Comparison of ENCODE assay signal across 9 cellular contexts in genomic region chr13:52921194-52921593, GRCh38.
A peak's percentile ranks its signal among the peaks of the same experiment; 100 is the strongest.
DNase-seq lines count a peak whose midpoint lies in the region; ATAC-seq, FAIRE-seq and TF ChIP-seq lines count a peak whose summit lies in the region.
"Had no signal": no experiment of that assay in that cellular context is flagged by ENCODE, and none has a peak within 500 bp of the region (broad histone marks: within the 10 kb centered on the region; RNA-seq: fewer than 3 reads in every experiment).

No MANE protein-coding gene starts in this region.

- TF ChIP-seq CTCF in ovary (IDR thresholded peaks at IDR 0.05) (no peak), foreskin keratinocyte (conservative IDR thresholded peaks at IDR 0.05) (no peak), WTC11 (IDR thresholded peaks at IDR 0.05) (no peak)

- TF ChIP-seq POLR2A in ovary (IDR thresholded peaks at IDR 0.05), result no peak

- TF ChIP-seq EP300 in ovary (IDR thresholded peaks at IDR 0.05), result no peak

- DNase-seq in GM18507 (ENCODE audit: extremely low spot score, insufficient read length, low read depth) (peak; percentile 11), ovary (no peak), foreskin keratinocyte (no peak), WTC11 (ENCODE audit: low spot score) (no peak)
- DNase-seq in activated naive CD4-positive, alpha-beta T cell (lab: John Stamatoyannopoulos, UW), result no peak
- DNase-seq: T1000 had no signal

- ATAC-seq in GM21526 (IDR thresholded peaks at IDR 0.05; ENCODE audit: low FRiP score, unreplicated experiment) (peak; percentile 99), HG03378 (IDR thresholded peaks at IDR 0.05; ENCODE audit: unreplicated experiment) (peak; percentile 99), esophagus mucosa (peak; percentile 49), foreskin keratinocyte (no peak), WTC11 (no peak)

- peaks cover 15% of the 10 kb centered on the region for H3K9me3 Mint-ChIP-seq in WTC11

- CTCF ChIA-PET in WTC11 (lab: Charles Lee), result interaction anchor here (0.9 kb wide), 1 partner anchor 47 kb away, joined by 3 read pairs; no protein-coding TSS in a partner anchor

- no peak overlapping the region for H3K4me3 Mint-ChIP-seq in WTC11

- no peak overlapping the region for H3K27ac Mint-ChIP-seq in WTC11

- no peaks in the 10 kb centered on the region for H3K4me1 ChIP-seq in ovary (ENCODE audit: insufficient read depth)
- H3K4me1 ChIP-seq in foreskin keratinocyte, result peaks cover 13% of the 10 kb centered on the region

- no peak overlapping the region for H3K27ac ChIP-seq in ovary
- no peak overlapping the region for H3K27ac ChIP-seq in foreskin keratinocyte

- peak; percentile 86 for FAIRE-seq in GM18507 (lab: Jason Lieb, UNC)

- peaks cover 5% of the 10 kb centered on the region; the same call in 1 of the 2 replicates for H3K27me3 Mint-ChIP-seq in WTC11 (ENCODE audit: low read depth)

- intact Hi-C loops in ovary (cut with DNase I), result no loop called here

- H3K27me3 ChIP-seq in ovary (no peaks in the 10 kb centered on the region), foreskin keratinocyte (no peaks in the 10 kb centered on the region)

- no peaks in the 10 kb centered on the region for H3K9me3 ChIP-seq in ovary

- no peak overlapping the region for H3K4me3 ChIP-seq in ovary

- no peaks in the 10 kb centered on the region for H3K36me3 ChIP-seq in ovary

- H3K4me1 Mint-ChIP-seq in WTC11, result peaks cover 13% of the 10 kb centered on the region

- H3K36me3 Mint-ChIP-seq in WTC11, result peaks cover 5% of the 10 kb centered on the region

- POLR2A ChIA-PET in WTC11 (lab: Charles Lee), result no interaction called here

- WGBS in ovary, 3 donors, result 80 to 87% (median 85%) methylated on average over 3 of the region's 3 CpGs

TF ChIP-seq in WTC11, 78 proteins besides CTCF, POLR2A, EP300 and RAD21:
- TF ChIP-seq NFYB (CRISPR knock-in tag; conservative IDR thresholded peaks at IDR 0.05; ENCODE audit: low read depth), result no peak
- no peak for TF ChIP-seq ZNF423 (CRISPR knock-in tag; IDR thresholded peaks at IDR 0.05)
- TF ChIP-seq MXD4 (CRISPR knock-in tag; IDR thresholded peaks at IDR 0.05; ENCODE audit: borderline replicate concordance), result no peak
- no peak for TF ChIP-seq RELA (CRISPR knock-in tag; IDR thresholded peaks at IDR 0.05; ENCODE audit: borderline replicate concordance)
- TF ChIP-seq FOXP1 (CRISPR knock-in tag; IDR thresholded peaks at IDR 0.05; ENCODE audit: borderline replicate concordance), result no peak
- no peak for TF ChIP-seq ZBTB21 (CRISPR knock-in tag; IDR thresholded peaks at IDR 0.05; ENCODE audit: borderline replicate concordance)
- no peak for TF ChIP-seq E2F1 (CRISPR knock-in tag; IDR thresholded peaks at IDR 0.05)
- TF ChIP-seq CREM (CRISPR knock-in tag; IDR thresholded peaks at IDR 0.05), result no peak
- TF ChIP-seq CREB1 (CRISPR knock-in tag; IDR thresholded peaks at IDR 0.05), result no peak
TF ChIP-seq in WTC11: peak in this region for 0.

Comparison
In these comparisons a context has a peak if more than half of its experiments do, and no peak if none do; other contexts are left out.
1. ATAC-seq: peak in GM21526 (single experiment), HG03378 (single experiment) and esophagus mucosa (single experiment); none in foreskin keratinocyte (single experiment) and WTC11 (single experiment).